32 cellular contexts compared by ENCODE assay signal in genomic region chr1:71695084-71695483, GRCh38.
"Had no signal": no experiment of that assay in that cellular context is flagged by ENCODE, and none has a peak within 500 bp of the region (broad histone marks: within the 10 kb centered on the region; RNA-seq: fewer than 3 reads in every experiment).

No MANE protein-coding gene starts in this region.

- H3K9me3 ChIP-seq: MG63 had no signal

- H3K9ac ChIP-seq: KMS-11 had no signal

- DNase-seq: Karpas-422, Kasumi-1, KG1, MG63, MM.1S, MV-4-11, NCI-H1048, NCI-H1092, NCI-H1092 treated with DMSO at 0.1 percent for 48 hours, NCI-H1105, NCI-H1105 treated with DMSO at 0.1 percent for 48 hours, NCI-H1417 treated with DMSO at 0.1 percent for 48 hours, NCI-H1436, NCI-H1436 treated with DMSO at 0.1 percent for 48 hours, NCI-H1694, NCI-H1694 treated with DMSO at 0.1 percent for 48 hours, NCI-H187, NCI-H187 treated with DMSO at 0.1 percent for 48 hours, NCI-H1930, NCI-H2029, NCI-H2029 treated with DMSO at 0.1 percent for 48 hours, NCI-H2081, NCI-H2081 treated with DMSO at 0.1 percent for 48 hours, NCI-H2107, NCI-H2171, NCI-H2171 treated with DMSO at 0.1 percent for 48 hours, NCI-H2227 treated with DMSO at 0.1 percent for 48 hours, NCI-H226, NCI-H345, NCI-H446, NCI-H446 treated with DMSO at 0.1 percent for 48 hours had no signal

- H3K27ac ChIP-seq: KMS-11 had no signal

- H3K4me2 ChIP-seq: KMS-11 had no signal

- H3K36me3 ChIP-seq: MG63 had no signal

- H3K4me3 ChIP-seq: MG63 had no signal

- H3K27me3 ChIP-seq: MG63 had no signal
